27 cellular contexts compared by ENCODE assay signal in genomic region chr12:111135293-111135832, GRCh38.
"Had no signal": no experiment of that assay in that cellular context is flagged by ENCODE, and none has a peak within 500 bp of the region (broad histone marks: within the 10 kb centered on the region; RNA-seq: fewer than 3 reads in every experiment).

No MANE protein-coding gene starts in this region.

- H3K27ac ChIP-seq: stomach, suprapubic skin, testis, thoracic aorta, thyroid gland, tibial artery, tibial nerve, transverse colon, upper lobe of left lung, upper lobe of right lung, uterus, vagina had no signal

- H3K4me3 ChIP-seq: stomach, suprapubic skin, testis, thoracic aorta, thyroid gland, tibial artery, tibial nerve, transverse colon, upper lobe of left lung, upper lobe of right lung, uterus, vagina had no signal

- H3K4me1 ChIP-seq: stomach, suprapubic skin, testis, thyroid gland, tibial artery, tibial nerve, transverse colon, upper lobe of left lung, upper lobe of right lung, uterus, vagina had no signal

- ATAC-seq: stimulated activated effector memory CD8-positive, alpha-beta T cell treated with anti-CD3 and anti-CD28 coated beads, Interleukin-12 subunit alpha, Interleukin-12 subunit beta, amount 100 ng/mL, for 72 hours; stimulated activated memory B cell treated with anti-CD40 and anti-IgM and Interleukin-4, amounts not matched to agents 10 μg/mL and 1 μg/mL and 100 μg/mL, for 72 hours; stimulated activated naive B cell treated with anti-CD40 and anti-IgM and Interleukin-4, amounts not matched to agents 10 μg/mL and 1 μg/mL and 100 μg/mL, for 72 hours; stimulated activated naive CD8-positive, alpha-beta T cell treated with anti-CD3 and anti-CD28 coated beads, Interleukin-15, amount 100 ng/mL, for 72 hours; stimulated activated naive CD8-positive, alpha-beta T cell treated with anti-CD3 and anti-CD28 coated beads, Interleukin-15, Interleukin-2, amounts not matched to agents 100 U/mL and 50 U/mL, for 24 hours; upper lobe of right lung had no signal

- H3K36me3 ChIP-seq: stomach, suprapubic skin, thoracic aorta, thyroid gland, tibial artery, tibial nerve, transverse colon, upper lobe of left lung, upper lobe of right lung, uterus, vagina had no signal

- DNase-seq: stimulated activated CD4-positive, alpha-beta T cell treated with anti-CD3 and anti-CD28 coated beads, Interleukin-2, amount 100 ng/mL, for 48 hours; stimulated activated CD4-positive, alpha-beta T cell treated with anti-CD3 and anti-CD28 coated beads, Interleukin-4, amount 100 ng/mL, for 1 hour; stimulated activated CD4-positive, alpha-beta T cell treated with anti-CD3 and anti-CD28 coated beads, Interleukin-4, amount 100 ng/mL, for 24 hours; stimulated activated CD4-positive, alpha-beta T cell treated with anti-CD3 and anti-CD28 coated beads, Interleukin-4, amount 100 ng/mL, for 4 hours; stimulated activated CD8-positive, alpha-beta memory T cell treated with anti-CD3 and anti-CD28 coated beads, Interleukin-4, amount 100 ng/mL, for 48 hours; stimulated activated naive B cell treated with anti-CD40 and anti-IgM and Interleukin-4, amounts not matched to agents 10 μg/mL and 1 μg/mL and 100 μg/mL, for 72 hours; stimulated activated naive CD4-positive, alpha-beta T cell; stimulated activated naive CD4-positive, alpha-beta T cell treated with Interleukin-2 at 50 U/mL for 16 hours; stimulated activated naive CD8-positive, alpha-beta T cell treated with anti-CD3 and anti-CD28 coated beads, Interleukin-15, amount 100 ng/mL, for 72 hours; stimulated activated naive CD8-positive, alpha-beta T cell treated with anti-CD3 and anti-CD28 coated beads, Interleukin-15, Interleukin-2, amounts not matched to agents 100 U/mL and 50 U/mL, for 24 hours; stomach; substantia nigra; testis; thyroid gland; tibial artery; transverse colon; trophoblast cell; upper lobe of left lung; upper lobe of right lung; uterus had no signal

- H3K9me3 ChIP-seq: suprapubic skin, testis, thoracic aorta, thyroid gland, tibial artery, transverse colon, upper lobe of right lung, vagina had no signal

- H3K27me3 ChIP-seq: testis, thyroid gland, transverse colon, upper lobe of left lung, upper lobe of right lung, uterus, vagina had no signal

- FAIRE-seq: urothelium cell line had no signal
